Comparison of ENCODE assay signal across 10 cellular contexts in the genomic region with DNA sequence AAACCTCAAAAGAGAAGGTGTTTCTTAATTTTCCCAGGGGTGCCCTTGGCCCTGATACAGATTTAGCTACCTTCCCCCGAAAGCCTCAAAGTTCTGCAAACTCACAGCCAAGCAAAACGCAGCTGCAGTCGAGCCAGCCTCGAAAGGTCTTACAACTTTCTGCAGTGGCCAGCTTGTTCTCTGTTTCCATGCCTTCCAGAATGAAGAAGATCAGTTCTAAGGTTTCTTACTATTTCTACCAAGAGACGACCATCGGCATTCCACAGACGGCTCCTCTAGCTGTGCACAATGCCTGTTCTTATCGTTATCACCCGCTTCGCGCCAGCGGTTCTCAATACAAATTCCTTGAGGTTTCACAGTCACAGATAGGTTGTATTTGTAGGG. TPM values are rescaled to one million over a fixed set of nuclear protein-coding genes. Genes with fewer than 3 reads are reported as not detected.
DNase-seq lines count a peak whose midpoint lies in the region; ATAC-seq lines count a peak whose summit lies in the region.
"Had no signal": no experiment of that assay in that cellular context is flagged by ENCODE, and none has a peak within 500 bp of the region (broad histone marks: within the 10 kb centered on the region; RNA-seq: fewer than 3 reads in every experiment).

No MANE protein-coding gene starts in this region.

- CTCF ChIA-PET in activated naive CD4-positive, alpha-beta T cell treated with anti-CD3 and anti-CD28 coated beads for 36 hours (lab: Charles Lee), result interaction anchor here (1.6 to 2.3 kb wide), 2 partner anchors 43 to 47 kb away, joined by 3 to 7 read pairs; no protein-coding TSS in a partner anchor
- CTCF ChIA-PET in activated CD4-positive, alpha-beta memory T cell treated with anti-CD3 and anti-CD28 coated beads, Interleukin-2, amount 10 ng/mL, durations not matched to agents 7 days and 5 days (lab: Charles Lee), result interaction anchor here (0.8 to 1.4 kb wide), 3 partner anchors 28 to 257 kb away, joined by 3 read pairs; no protein-coding TSS in a partner anchor

- no peak for DNase-seq in activated naive CD4-positive, alpha-beta T cell treated with anti-CD3 and anti-CD28 coated beads for 36 hours
- DNase-seq in activated naive CD4-positive, alpha-beta T cell treated with anti-CD3 and anti-CD28 coated beads, Interleukin-2, amount 50 U/mL, for 16 hours, result no peak
- DNase-seq in activated CD4-positive, alpha-beta memory T cell treated with anti-CD3 and anti-CD28 coated beads, Interleukin-2, amount 10 ng/mL, durations not matched to agents 7 days and 5 days, result no peak
- DNase-seq in stimulated activated effector memory CD8-positive, alpha-beta T cell treated with anti-CD3 and anti-CD28 coated beads, Interleukin-12 subunit alpha, Interleukin-12 subunit beta, amount 100 ng/mL, for 72 hours (ENCODE audit: low spot score in 2 of 2), result no peak
- DNase-seq in SW480 (ENCODE audit: low spot score) (no peak), GDM1 (lab: John Stamatoyannopoulos, UW) (no peak), occipital lobe (lab: John Stamatoyannopoulos, UW) (no peak)

- H3K27ac Mint-ChIP-seq in activated naive CD4-positive, alpha-beta T cell treated with anti-CD3 and anti-CD28 coated beads for 36 hours, result peak overlapping the region; percentile 21
- peak overlapping the region; percentile 66 for H3K27ac Mint-ChIP-seq in activated CD4-positive, alpha-beta memory T cell treated with anti-CD3 and anti-CD28 coated beads, Interleukin-2, amount 10 ng/mL, durations not matched to agents 7 days and 5 days
- peak overlapping the region; percentile 97 for H3K27ac Mint-ChIP-seq in stimulated activated effector memory CD8-positive, alpha-beta T cell treated with anti-CD3 and anti-CD28 coated beads, Interleukin-12 subunit alpha, Interleukin-12 subunit beta, amount 100 ng/mL, for 72 hours

- intact Hi-C loops in activated naive CD4-positive, alpha-beta T cell treated with anti-CD3 and anti-CD28 coated beads for 36 hours (cut with micrococcal nuclease), result no loop called here

- H3K9me3 Mint-ChIP-seq in activated naive CD4-positive, alpha-beta T cell treated with anti-CD3 and anti-CD28 coated beads for 36 hours, result no peaks in the 10 kb centered on the region
- no peaks in the 10 kb centered on the region for H3K9me3 Mint-ChIP-seq in activated CD4-positive, alpha-beta memory T cell treated with anti-CD3 and anti-CD28 coated beads, Interleukin-2, amount 10 ng/mL, durations not matched to agents 7 days and 5 days
- H3K9me3 Mint-ChIP-seq in stimulated activated effector memory CD8-positive, alpha-beta T cell treated with anti-CD3 and anti-CD28 coated beads, Interleukin-12 subunit alpha, Interleukin-12 subunit beta, amount 100 ng/mL, for 72 hours, result no peaks in the 10 kb centered on the region

- POLR2A ChIA-PET in activated CD4-positive, alpha-beta memory T cell treated with anti-CD3 and anti-CD28 coated beads, Interleukin-2, amount 10 ng/mL, durations not matched to agents 7 days and 5 days (lab: Charles Lee), result interaction anchor here (1.0 to 2.4 kb wide), 5 partner anchors 20 to 52 kb away, joined by 3 to 11 read pairs (median 5); a partner anchor contains a TSS

- peak overlapping the region; percentile 0 for H3K4me3 Mint-ChIP-seq in activated naive CD4-positive, alpha-beta T cell treated with anti-CD3 and anti-CD28 coated beads for 36 hours
- H3K4me3 Mint-ChIP-seq in activated CD4-positive, alpha-beta memory T cell treated with anti-CD3 and anti-CD28 coated beads, Interleukin-2, amount 10 ng/mL, durations not matched to agents 7 days and 5 days, result peak overlapping the region; percentile 31
- H3K4me3 Mint-ChIP-seq in stimulated activated effector memory CD8-positive, alpha-beta T cell treated with anti-CD3 and anti-CD28 coated beads, Interleukin-12 subunit alpha, Interleukin-12 subunit beta, amount 100 ng/mL, for 72 hours, result peak overlapping the region; percentile 85

- H3K4me1 Mint-ChIP-seq in activated naive CD4-positive, alpha-beta T cell treated with anti-CD3 and anti-CD28 coated beads for 36 hours (ENCODE audit: low read depth), result peaks cover 46% of the 10 kb centered on the region
- H3K4me1 Mint-ChIP-seq in activated CD4-positive, alpha-beta memory T cell treated with anti-CD3 and anti-CD28 coated beads, Interleukin-2, amount 10 ng/mL, durations not matched to agents 7 days and 5 days, result peaks cover 67% of the 10 kb centered on the region
- H3K4me1 Mint-ChIP-seq in stimulated activated effector memory CD8-positive, alpha-beta T cell treated with anti-CD3 and anti-CD28 coated beads, Interleukin-12 subunit alpha, Interleukin-12 subunit beta, amount 100 ng/mL, for 72 hours, result peaks cover 66% of the 10 kb centered on the region

- ATAC-seq in HG02970 (IDR thresholded peaks at IDR 0.05; ENCODE audit: low FRiP score, unreplicated experiment), result peak; percentile 4
- ATAC-seq in stimulated activated effector memory CD8-positive, alpha-beta T cell treated with anti-CD3 and anti-CD28 coated beads, Interleukin-12 subunit alpha, Interleukin-12 subunit beta, amount 100 ng/mL, for 72 hours, result peak; percentile 1

- peaks cover 2% of the 10 kb centered on the region for H3K27me3 Mint-ChIP-seq in activated naive CD4-positive, alpha-beta T cell treated with anti-CD3 and anti-CD28 coated beads for 36 hours (ENCODE audit: low read depth)
- H3K27me3 Mint-ChIP-seq in activated CD4-positive, alpha-beta memory T cell treated with anti-CD3 and anti-CD28 coated beads, Interleukin-2, amount 10 ng/mL, durations not matched to agents 7 days and 5 days, result peaks cover 3% of the 10 kb centered on the region

- no peaks in the 10 kb centered on the region for H3K36me3 Mint-ChIP-seq in activated naive CD4-positive, alpha-beta T cell treated with anti-CD3 and anti-CD28 coated beads for 36 hours (ENCODE audit: low read depth)
- H3K36me3 Mint-ChIP-seq in activated CD4-positive, alpha-beta memory T cell treated with anti-CD3 and anti-CD28 coated beads, Interleukin-2, amount 10 ng/mL, durations not matched to agents 7 days and 5 days (ENCODE audit: low read depth), result peaks cover 4% of the 10 kb centered on the region
- H3K36me3 Mint-ChIP-seq in stimulated activated effector memory CD8-positive, alpha-beta T cell treated with anti-CD3 and anti-CD28 coated beads, Interleukin-12 subunit alpha, Interleukin-12 subunit beta, amount 100 ng/mL, for 72 hours, result peaks cover 15% of the 10 kb centered on the region

RNA-seq across cellular contexts. Expression of a gene that starts 28.5 kb away (rescaled TPM):
- under 1 TPM; 0.31 to 0.37 TPM for total RNA-seq in activated naive CD4-positive, alpha-beta T cell treated with anti-CD3 and anti-CD28 coated beads for 36 hours
- 10 to 100 TPM; 20.0 to 20.3 TPM for total RNA-seq in activated CD4-positive, alpha-beta memory T cell treated with anti-CD3 and anti-CD28 coated beads, Interleukin-2, amount 10 ng/mL, durations not matched to agents 7 days and 5 days
- total RNA-seq in occipital lobe, result not detected
- total RNA-seq: epithelial cell of proximal tubule, SK-MEL-5 had no signal

Comparison
In these comparisons a context has a peak if more than half of its experiments do, and no peak if none do; other contexts are left out.
1. H3K27ac Mint-ChIP-seq: peak in every context shown above with its lines; median percentile 97 in stimulated activated effector memory CD8-positive, alpha-beta T cell treated with anti-CD3 and anti-CD28 coated beads, Interleukin-12 subunit alpha, Interleukin-12 subunit beta, amount 100 ng/mL, for 72 hours; 66 in activated CD4-positive, alpha-beta memory T cell treated with anti-CD3 and anti-CD28 coated beads, Interleukin-2, amount 10 ng/mL, durations not matched to agents 7 days and 5 days; 21 in activated naive CD4-positive, alpha-beta T cell treated with anti-CD3 and anti-CD28 coated beads for 36 hours.
2. H3K4me3 Mint-ChIP-seq: peak in every context shown above with its lines; median percentile 85 in stimulated activated effector memory CD8-positive, alpha-beta T cell treated with anti-CD3 and anti-CD28 coated beads, Interleukin-12 subunit alpha, Interleukin-12 subunit beta, amount 100 ng/mL, for 72 hours; 31 in activated CD4-positive, alpha-beta memory T cell treated with anti-CD3 and anti-CD28 coated beads, Interleukin-2, amount 10 ng/mL, durations not matched to agents 7 days and 5 days; 0 in activated naive CD4-positive, alpha-beta T cell treated with anti-CD3 and anti-CD28 coated beads for 36 hours.
3. RNA of a gene that starts 28.5 kb away (total RNA-seq): 20.0 to 20.3 TPM in activated CD4-positive, alpha-beta memory T cell treated with anti-CD3 and anti-CD28 coated beads, Interleukin-2, amount 10 ng/mL, durations not matched to agents 7 days and 5 days; 0.31 to 0.37 TPM in activated naive CD4-positive, alpha-beta T cell treated with anti-CD3 and anti-CD28 coated beads for 36 hours and not detected in occipital lobe (single experiment); every median in the first group is over 10 times any median in the second.